17 cellular contexts compared by ENCODE assay signal in genomic region chr12:120737557-120738251, GRCh38. TPM values are rescaled to one million over a fixed set of nuclear protein-coding genes. Genes with fewer than 3 reads are reported as not detected.
A peak's percentile ranks its signal among the peaks of the same experiment; 100 is the strongest.
DNase-seq lines count a peak whose midpoint lies in the region; ATAC-seq and TF ChIP-seq lines count a peak whose summit lies in the region.
"Had no signal": no experiment of that assay in that cellular context is flagged by ENCODE, and none has a peak within 500 bp of the region (broad histone marks: within the 10 kb centered on the region; RNA-seq: fewer than 3 reads in every experiment).

No MANE protein-coding gene starts in this region.

- peaks cover 5% of the 10 kb centered on the region; the same call in 1 of the 2 replicates for H3K9me3 ChIP-seq in NT2/D1 (ENCODE audit: insufficient read depth, low read length)
- no peaks in the 10 kb centered on the region for H3K9me3 ChIP-seq in endodermal cell (ENCODE audit: control insufficient read depth, low read length)
- no peaks in the 10 kb centered on the region for H3K9me3 ChIP-seq in osteoblast (ENCODE audit: low read depth, low read length)
- H3K9me3 ChIP-seq: thoracic aorta had no signal

- peak; percentile 67 for TF ChIP-seq CTCF in endodermal cell (conservative IDR thresholded peaks at IDR 0.05)
- peak; percentile 18 for TF ChIP-seq CTCF in osteoblast (IDR thresholded peaks at IDR 0.05; ENCODE audit: extremely low read depth, low read depth, low read length)

- ATAC-seq in GM19467 (IDR thresholded peaks at IDR 0.05; ENCODE audit: unreplicated experiment) (no peak), T-cell (replicated peaks in 1 of 4) (no peak), GM18858 (IDR thresholded peaks at IDR 0.05; ENCODE audit: unreplicated experiment) (no peak)

- H3K4me3 Mint-ChIP-seq in endodermal cell (no peak overlapping the region), T-cell (no peak overlapping the region)
- H3K4me3 Mint-ChIP-seq: activated CD4-positive, alpha-beta T cell treated with anti-CD3 and anti-CD28 coated beads, Interleukin-2, amount 10 ng/mL, durations not matched to agents 7 days and 5 days; naive B cell had no signal

- H3K4me1 Mint-ChIP-seq in endodermal cell (no peaks in the 10 kb centered on the region), T-cell (peaks cover 0 to 2% (median 0%) of the 10 kb centered on the region in 3 donors)
- H3K4me1 Mint-ChIP-seq: activated CD4-positive, alpha-beta T cell treated with anti-CD3 and anti-CD28 coated beads, Interleukin-2, amount 10 ng/mL, durations not matched to agents 7 days and 5 days had no signal

- DNase-seq in DMS 273 (lab: John Stamatoyannopoulos, UW; ENCODE audit: unreplicated experiment) (peak; percentile 69), DMS 273 treated with DMSO at 0.1 percent for 48 hours (lab: John Stamatoyannopoulos, UW) (no peak), NT2/D1 (ENCODE audit: low read depth, low spot score) (no peak), endodermal cell (peak; percentile 91), osteoblast (ENCODE audit: insufficient read length, low spot score, missing footprints) (peak; percentile 81), T-cell (no peak)
- DNase-seq: activated CD4-positive, alpha-beta T cell treated with anti-CD3 and anti-CD28 coated beads, Interleukin-2, amount 10 ng/mL, durations not matched to agents 7 days and 5 days; central memory CD4-positive, alpha-beta T cell; EL; naive B cell; NCI-H187 treated with DMSO at 0.1 percent for 48 hours had no signal

- peak overlapping the region; percentile 0 for H3K9ac ChIP-seq in NT2/D1 (ENCODE audit: insufficient read length, low read depth)
- H3K9ac ChIP-seq in endodermal cell (ENCODE audit: extremely low read depth, low read length, poor library complexity, severe bottlenecking): no peak overlapping the region

- no peak overlapping the region for H3K4me2 ChIP-seq in osteoblast (ENCODE audit: insufficient read depth, low read length)

- H3K27ac Mint-ChIP-seq in endodermal cell: peak overlapping the region; percentile 48
- H3K27ac Mint-ChIP-seq in T-cell: no peak overlapping the region
- H3K27ac Mint-ChIP-seq: activated CD4-positive, alpha-beta T cell treated with anti-CD3 and anti-CD28 coated beads, Interleukin-2, amount 10 ng/mL, durations not matched to agents 7 days and 5 days; activated T-helper 2 cell treated with anti-CD3 and anti-CD28 coated beads, Interferon-gamma antibody, Interleukin-2, Interleukin-4, amounts not matched to agents 10 μg/mL and 5 μg/mL and 100 μg/mL, durations not matched to agents 14 hours and 24 hours and 36 hours had no signal

- H3K4me1 ChIP-seq in NT2/D1 (ENCODE audit: insufficient read depth, insufficient read length): peaks cover 4% of the 10 kb centered on the region
- no peaks in the 10 kb centered on the region for H3K4me1 ChIP-seq in endodermal cell (ENCODE audit: control insufficient read depth, insufficient read depth, low read length)
- H3K4me1 ChIP-seq in osteoblast (ENCODE audit: insufficient read depth, low read length): no peaks in the 10 kb centered on the region

- H3K27ac ChIP-seq in endodermal cell (ENCODE audit: low read depth, low read length) (no peak overlapping the region), osteoblast (ENCODE audit: low read depth, low read length) (no peak overlapping the region)
- H3K27ac ChIP-seq: 22Rv1, skin epidermis, thoracic aorta had no signal

- no peak overlapping the region for H2AFZ ChIP-seq in osteoblast (ENCODE audit: low read length)

- no peaks in the 10 kb centered on the region for H4K20me1 ChIP-seq in osteoblast (ENCODE audit: insufficient read depth, low read length)

- POLR2A ChIA-PET in T-cell (lab: Charles Lee): no interaction called here

- CTCF ChIA-PET in T-cell (lab: Charles Lee): no interaction called here

- WGBS in endodermal cell (ENCODE audit: insufficient coverage in 1 of 2, insufficient read length in 1 of 2), 2 experiments: 86 to 90% methylated on average over 21 to 25 of the region's 25 CpGs

- H3K27me3 ChIP-seq in NT2/D1 (ENCODE audit: insufficient read depth, insufficient read length) (no peaks in the 10 kb centered on the region), endodermal cell (ENCODE audit: control insufficient read depth, insufficient read depth, low read length, poor library complexity, severe bottlenecking) (no peaks in the 10 kb centered on the region), osteoblast (ENCODE audit: insufficient read depth, low read length) (no peaks in the 10 kb centered on the region)

- H3K27me3 Mint-ChIP-seq in endodermal cell (ENCODE audit: insufficient read depth) (no peaks in the 10 kb centered on the region), T-cell (no peaks in the 10 kb centered on the region)
- H3K27me3 Mint-ChIP-seq: activated CD4-positive, alpha-beta T cell treated with anti-CD3 and anti-CD28 coated beads, Interleukin-2, amount 10 ng/mL, durations not matched to agents 7 days and 5 days; naive B cell had no signal

- no peak overlapping the region for H3K4me3 ChIP-seq in NT2/D1 (ENCODE audit: insufficient read length, low read depth)
- no peak overlapping the region for H3K4me3 ChIP-seq in endodermal cell (ENCODE audit: low read length)
- H3K4me3 ChIP-seq in osteoblast (ENCODE audit: insufficient read depth, low read length): no peak overlapping the region
- H3K4me3 ChIP-seq: skin epidermis, thoracic aorta had no signal

- H3K36me3 ChIP-seq in NT2/D1 (ENCODE audit: insufficient read depth, insufficient read length, low read length): peaks cover 7% of the 10 kb centered on the region
- H3K36me3 ChIP-seq in endodermal cell (ENCODE audit: control insufficient read depth, insufficient read depth, low read length): no peaks in the 10 kb centered on the region
- H3K36me3 ChIP-seq in osteoblast (ENCODE audit: insufficient read depth, low read length): no peaks in the 10 kb centered on the region
- H3K36me3 ChIP-seq: thoracic aorta had no signal

- H3K9me3 Mint-ChIP-seq in endodermal cell: peaks cover 16% of the 10 kb centered on the region
- H3K9me3 Mint-ChIP-seq in T-cell: no peaks in the 10 kb centered on the region
- H3K9me3 Mint-ChIP-seq: activated CD4-positive, alpha-beta T cell treated with anti-CD3 and anti-CD28 coated beads, Interleukin-2, amount 10 ng/mL, durations not matched to agents 7 days and 5 days; activated T-helper 2 cell treated with anti-CD3 and anti-CD28 coated beads, Interferon-gamma antibody, Interleukin-2, Interleukin-4, amounts not matched to agents 10 μg/mL and 5 μg/mL and 100 μg/mL, durations not matched to agents 14 hours and 24 hours and 36 hours; naive B cell had no signal

- H3K79me2 ChIP-seq in osteoblast (ENCODE audit: insufficient read depth, low read length): no peaks in the 10 kb centered on the region

- H3K36me3 Mint-ChIP-seq in endodermal cell (ENCODE audit: low read depth) (peaks cover 15% of the 10 kb centered on the region), T-cell (peaks cover 10% of the 10 kb centered on the region)
- H3K36me3 Mint-ChIP-seq: naive B cell had no signal

RNA-seq across cellular contexts. Expression of gene ACADS, which starts 12.1 kb away (rescaled TPM):
- total RNA-seq in endodermal cell (1 to 10 TPM; 8.0 to 9.2 TPM), osteoblast (10.5 and 12.7 TPM in 2 replicates), T-cell (10 to 100 TPM in 4 of 5 donors, 1 to 10 TPM in 1; 7.5 to 22.5 (median 20.4) TPM)
- polyA plus RNA-seq in endodermal cell (2013, experiment 1 of 2): 6.9 TPM
- 5.5 TPM for polyA plus RNA-seq in endodermal cell (2013, experiment 2 of 2)

RNA-seq across cellular contexts. Expression of gene UNC119B, which starts 27.4 kb away (rescaled TPM):
- total RNA-seq in endodermal cell (10 to 100 TPM; 52.8 to 60.7 TPM), osteoblast (23.2 and 24.5 TPM in 2 replicates), T-cell (10 to 100 TPM; 14.3 to 26.1 (median 22.6) TPM)
- 51.5 TPM for polyA plus RNA-seq in endodermal cell (2013, experiment 1 of 2)
- polyA plus RNA-seq in endodermal cell (2013, experiment 2 of 2): 48.1 TPM

RNA-seq across cellular contexts. Expression of gene MLEC, which starts 50.8 kb away (rescaled TPM):
- 100 to 1,000 TPM; 188 to 195 TPM for total RNA-seq in endodermal cell
- 74.9 TPM for polyA plus RNA-seq in endodermal cell (2013, experiment 1 of 2)
- 85.2 TPM for polyA plus RNA-seq in endodermal cell (2013, experiment 2 of 2)
- 85.2 and 89.8 TPM in 2 replicates for total RNA-seq in osteoblast
- total RNA-seq in T-cell: 10 to 100 TPM; 26.3 to 61.3 (median 55.3) TPM

Comparison
In these comparisons a context has a peak if more than half of its experiments do, and no peak if none do; other contexts are left out.
1. DNase-seq: peak in DMS 273 (single experiment), endodermal cell (single experiment) and osteoblast (single experiment); none in DMS 273 treated with DMSO at 0.1 percent for 48 hours (single experiment), NT2/D1 (single experiment) and T-cell (0 of 34).